Comparison of ENCODE assay signal across 9 cellular contexts in genomic region chr12:124910561-124911478, GRCh38. TPM values are rescaled to one million over a fixed set of nuclear protein-coding genes. Genes with fewer than 3 reads are reported as not detected.
DNase-seq lines count a peak whose midpoint lies in the region; ATAC-seq and TF ChIP-seq lines count a peak whose summit lies in the region.
"Had no signal": no experiment of that assay in that cellular context is flagged by ENCODE, and none has a peak within 500 bp of the region (broad histone marks: within the 10 kb centered on the region; RNA-seq: fewer than 3 reads in every experiment).

No MANE protein-coding gene starts in this region.

- DNase-seq in activated naive CD4-positive, alpha-beta T cell treated with anti-CD3 and anti-CD28 coated beads for 36 hours, result no peak
- DNase-seq in activated naive CD4-positive, alpha-beta T cell treated with Interleukin-2 at 50 U/mL for 16 hours, result no peak
- DNase-seq in astrocyte of the spinal cord (ENCODE audit: low read depth, low spot score) (no peak), lower lobe of right lung (no peak), type B pancreatic cell (ENCODE audit: extremely low spot score, unreplicated experiment) (no peak), middle frontal gyrus (ENCODE audit: extremely low spot score, low spot score) (no peak), DMS53 treated with DMSO at 0.1 percent for 48 hours (lab: John Stamatoyannopoulos, UW; ENCODE audit: unreplicated experiment) (no peak)
- DNase-seq: NCI-H1105 had no signal

- ATAC-seq in lower lobe of right lung (no peak), GM19397 (IDR thresholded peaks at IDR 0.05; ENCODE audit: unreplicated experiment) (no peak)

- H3K36me3 Mint-ChIP-seq in activated naive CD4-positive, alpha-beta T cell treated with anti-CD3 and anti-CD28 coated beads for 36 hours (ENCODE audit: low read depth), result peaks cover 37% of the 10 kb centered on the region
- peaks cover 44% of the 10 kb centered on the region for H3K36me3 Mint-ChIP-seq in type B pancreatic cell

- in situ Hi-C loops in astrocyte of the spinal cord (cut with HindIII; ENCODE audit: low sequenced_read_pairs), result no loop called here

- H3K9me3 ChIP-seq in lower lobe of right lung, result no peaks in the 10 kb centered on the region

- intact Hi-C loops in activated naive CD4-positive, alpha-beta T cell treated with anti-CD3 and anti-CD28 coated beads for 36 hours (cut with micrococcal nuclease), result no loop called here
- intact Hi-C loops in lower lobe of right lung (cut with DNase I), result no loop called here

- H3K36me3 ChIP-seq in lower lobe of right lung, result peaks cover 31% of the 10 kb centered on the region

- H3K9me3 Mint-ChIP-seq in activated naive CD4-positive, alpha-beta T cell treated with anti-CD3 and anti-CD28 coated beads for 36 hours, result no peaks in the 10 kb centered on the region
- no peaks in the 10 kb centered on the region for H3K9me3 Mint-ChIP-seq in type B pancreatic cell

- H3K27ac ChIP-seq in lower lobe of right lung, result peak overlapping the region; percentile 56

- peaks cover 51% of the 10 kb centered on the region for H3K4me1 ChIP-seq in lower lobe of right lung

- H3K27ac Mint-ChIP-seq in activated naive CD4-positive, alpha-beta T cell treated with anti-CD3 and anti-CD28 coated beads for 36 hours, result peak overlapping the region; percentile 64
- peak overlapping the region; percentile 87 for H3K27ac Mint-ChIP-seq in type B pancreatic cell

- peaks cover 44% of the 10 kb centered on the region for H3K4me1 Mint-ChIP-seq in activated naive CD4-positive, alpha-beta T cell treated with anti-CD3 and anti-CD28 coated beads for 36 hours (ENCODE audit: low read depth)
- H3K4me1 Mint-ChIP-seq in type B pancreatic cell (ENCODE audit: unreplicated experiment), result peaks cover 50% of the 10 kb centered on the region

- peaks cover 6% of the 10 kb centered on the region for H3K27me3 Mint-ChIP-seq in activated naive CD4-positive, alpha-beta T cell treated with anti-CD3 and anti-CD28 coated beads for 36 hours (ENCODE audit: low read depth)
- H3K27me3 Mint-ChIP-seq in type B pancreatic cell, result peaks cover 24% of the 10 kb centered on the region

- no peaks in the 10 kb centered on the region for H3K27me3 ChIP-seq in lower lobe of right lung (ENCODE audit: low read depth)

- CTCF ChIA-PET in activated naive CD4-positive, alpha-beta T cell treated with anti-CD3 and anti-CD28 coated beads for 36 hours (lab: Charles Lee), result interaction anchor here (0.6 to 2.8 kb wide), 3 partner anchors 27 to 79 kb away, joined by 3 to 21 read pairs (median 4); no protein-coding TSS in a partner anchor

- peak overlapping the region; percentile 23 for H3K4me3 ChIP-seq in astrocyte of the spinal cord (ENCODE audit: low read depth, low read length)
- H3K4me3 ChIP-seq in lower lobe of right lung, result peak overlapping the region; percentile 38

- H3K4me3 Mint-ChIP-seq in activated naive CD4-positive, alpha-beta T cell treated with anti-CD3 and anti-CD28 coated beads for 36 hours, result peak overlapping the region; percentile 56
- peak overlapping the region; percentile 84 for H3K4me3 Mint-ChIP-seq in type B pancreatic cell

- TF ChIP-seq CTCF in astrocyte of the spinal cord (IDR thresholded peaks at IDR 0.05; ENCODE audit: low read depth, low read length) (no peak), lower lobe of right lung (IDR thresholded peaks at IDR 0.05) (no peak), type B pancreatic cell (conservative IDR thresholded peaks at IDR 0.05) (no peak)

RNA-seq across cellular contexts. Expression of gene UBC, which starts 3.6 kb away (rescaled TPM):
- total RNA-seq in activated naive CD4-positive, alpha-beta T cell treated with anti-CD3 and anti-CD28 coated beads for 36 hours, result 1,000 to 10,000 TPM; 1,036 to 1,066 TPM
- 977 TPM for total RNA-seq in lower lobe of right lung
- total RNA-seq in type B pancreatic cell (ENCODE audit: low replicate concordance), result 761 and 1,411 TPM in 2 replicates

RNA-seq across cellular contexts. Expression of gene SCARB1, which starts 47.2 kb away (rescaled TPM):
- total RNA-seq in activated naive CD4-positive, alpha-beta T cell treated with anti-CD3 and anti-CD28 coated beads for 36 hours, result 10 to 100 TPM; 18.2 to 18.3 TPM
- total RNA-seq in lower lobe of right lung (24.0 TPM), type B pancreatic cell (ENCODE audit: low replicate concordance) (23.4 and 27.7 TPM in 2 replicates)
